18 cellular contexts compared by ENCODE assay signal in genomic region chr1:177820213-177820612, GRCh38.
"Had no signal": no experiment of that assay in that cellular context is flagged by ENCODE, and none has a peak within 500 bp of the region (broad histone marks: within the 10 kb centered on the region; RNA-seq: fewer than 3 reads in every experiment).

No MANE protein-coding gene starts in this region.

- H3K4me1 ChIP-seq: gastrocnemius medialis, heart right ventricle, suprapubic skin, upper lobe of left lung, uterus had no signal

- H3K27ac Mint-ChIP-seq: naive thymus-derived CD4-positive, alpha-beta T cell; nephron progenitor cell; progenitor cell of endocrine pancreas had no signal

- H3K4me1 Mint-ChIP-seq: nephron progenitor cell had no signal

- H3K27me3 ChIP-seq: gastrocnemius medialis, neutrophil, ovary, suprapubic skin, upper lobe of left lung, uterus had no signal

- DNase-seq: effector memory CD4-positive, alpha-beta T cell; gastrocnemius medialis; heart right ventricle; kidney glomerular epithelial cell; mesendoderm; naive thymus-derived CD4-positive, alpha-beta T cell; nephron progenitor cell; ovary; right cardiac atrium; small intestine; stimulated activated CD4-positive, alpha-beta T cell treated with anti-CD3 and anti-CD28 coated beads, Interleukin-2, amount 100 ng/mL, for 48 hours; stimulated activated naive CD4-positive, alpha-beta T cell treated with Interleukin-2 at 50 U/mL for 16 hours; tibial artery; upper lobe of left lung; uterus had no signal

- H3K4me3 ChIP-seq: gastrocnemius medialis, heart right ventricle, ovary, suprapubic skin, tibial artery, upper lobe of left lung, uterus had no signal

- H3K4me3 Mint-ChIP-seq: naive thymus-derived CD4-positive, alpha-beta T cell; nephron progenitor cell had no signal

- H3K9me3 ChIP-seq: gastrocnemius medialis, neutrophil, ovary, suprapubic skin, tibial artery, upper lobe of left lung, uterus had no signal

- H3K36me3 Mint-ChIP-seq: naive thymus-derived CD4-positive, alpha-beta T cell had no signal

- H3K27me3 Mint-ChIP-seq: naive thymus-derived CD4-positive, alpha-beta T cell had no signal

- H3K36me3 ChIP-seq: gastrocnemius medialis, heart right ventricle, neutrophil, ovary, suprapubic skin, tibial artery, upper lobe of left lung, uterus had no signal

- H3K27ac ChIP-seq: gastrocnemius medialis, heart right ventricle, neutrophil, ovary, suprapubic skin, tibial artery, upper lobe of left lung, uterus had no signal
